8 cellular contexts compared by ENCODE assay signal in the genomic region with DNA sequence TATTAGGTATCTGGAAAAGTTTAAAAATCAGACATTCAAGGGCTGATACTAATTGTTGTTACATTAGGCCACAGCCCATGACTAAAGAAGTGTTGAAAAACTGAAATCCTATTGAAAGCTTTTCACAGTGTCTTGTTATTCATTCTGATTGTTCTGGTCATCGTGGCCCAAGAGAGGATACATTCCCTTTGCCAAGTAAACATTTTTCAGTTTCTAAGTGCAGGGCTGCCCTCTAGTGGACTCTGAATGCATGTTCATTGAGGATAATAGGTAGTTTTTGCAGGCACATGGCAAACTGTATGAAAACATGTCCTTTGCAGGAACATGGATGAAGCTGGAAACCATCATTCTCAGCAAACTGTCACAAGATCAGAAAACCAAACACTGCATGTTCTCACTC.
DNase-seq lines count a peak whose midpoint lies in the region; ATAC-seq and TF ChIP-seq lines count a peak whose summit lies in the region.

No MANE protein-coding gene starts in this region.

- H3K27ac ChIP-seq in caudate nucleus (ENCODE audit: low read depth, low read length): no peak overlapping the region

- DNase-seq in COLO829 (ENCODE audit: low spot score) (peak; percentile 93), NCI-H748 treated with DMSO at 0.1 percent for 48 hours (lab: John Stamatoyannopoulos, UW) (peak; percentile 0), choroid plexus epithelial cell (ENCODE audit: low read depth) (peak; percentile 71), neural crest cell (ENCODE audit: low read depth, low spot score) (peak; percentile 27), caudate nucleus (lab: John Stamatoyannopoulos, UW) (no peak), NCI-H1694 treated with DMSO at 0.1 percent for 48 hours (lab: John Stamatoyannopoulos, UW) (no peak), OCI-M2 (lab: John Stamatoyannopoulos, UW; ENCODE audit: unreplicated experiment) (no peak)

- no peak overlapping the region for H3K4me3 Mint-ChIP-seq in neural crest cell

- H3K27me3 Mint-ChIP-seq in neural crest cell (ENCODE audit: low read depth): peaks cover 4% of the 10 kb centered on the region

- H3K9me3 Mint-ChIP-seq in neural crest cell: peaks cover 42% of the 10 kb centered on the region

- peak; percentile 62 for TF ChIP-seq CTCF in choroid plexus epithelial cell (conservative IDR thresholded peaks at IDR 0.05; ENCODE audit: low read depth, low read length)
- peak; percentile 71 for TF ChIP-seq CTCF in neural crest cell (conservative IDR thresholded peaks at IDR 0.05)

- H3K36me3 Mint-ChIP-seq in neural crest cell (ENCODE audit: low read depth): peaks cover 18% of the 10 kb centered on the region

- no peak overlapping the region for H3K4me3 ChIP-seq in choroid plexus epithelial cell (ENCODE audit: low read depth, low read length)

- H3K27ac Mint-ChIP-seq in neural crest cell (ENCODE audit: unreplicated experiment): no peak overlapping the region

- H3K4me1 Mint-ChIP-seq in neural crest cell: no peaks in the 10 kb centered on the region

- peak; percentile 57 for ATAC-seq in GM18868 (IDR thresholded peaks at IDR 0.05; ENCODE audit: unreplicated experiment)

Comparison
In these comparisons a context has a peak if more than half of its experiments do, and no peak if none do; other contexts are left out.
1. DNase-seq: peak in COLO829 (single experiment), NCI-H748 treated with DMSO at 0.1 percent for 48 hours (single experiment), choroid plexus epithelial cell (single experiment) and neural crest cell (single experiment); none in caudate nucleus (0 of 61), NCI-H1694 treated with DMSO at 0.1 percent for 48 hours (single experiment) and OCI-M2 (single experiment).